Comparison of ENCODE assay signal across 8 cellular contexts in the genomic region with DNA sequence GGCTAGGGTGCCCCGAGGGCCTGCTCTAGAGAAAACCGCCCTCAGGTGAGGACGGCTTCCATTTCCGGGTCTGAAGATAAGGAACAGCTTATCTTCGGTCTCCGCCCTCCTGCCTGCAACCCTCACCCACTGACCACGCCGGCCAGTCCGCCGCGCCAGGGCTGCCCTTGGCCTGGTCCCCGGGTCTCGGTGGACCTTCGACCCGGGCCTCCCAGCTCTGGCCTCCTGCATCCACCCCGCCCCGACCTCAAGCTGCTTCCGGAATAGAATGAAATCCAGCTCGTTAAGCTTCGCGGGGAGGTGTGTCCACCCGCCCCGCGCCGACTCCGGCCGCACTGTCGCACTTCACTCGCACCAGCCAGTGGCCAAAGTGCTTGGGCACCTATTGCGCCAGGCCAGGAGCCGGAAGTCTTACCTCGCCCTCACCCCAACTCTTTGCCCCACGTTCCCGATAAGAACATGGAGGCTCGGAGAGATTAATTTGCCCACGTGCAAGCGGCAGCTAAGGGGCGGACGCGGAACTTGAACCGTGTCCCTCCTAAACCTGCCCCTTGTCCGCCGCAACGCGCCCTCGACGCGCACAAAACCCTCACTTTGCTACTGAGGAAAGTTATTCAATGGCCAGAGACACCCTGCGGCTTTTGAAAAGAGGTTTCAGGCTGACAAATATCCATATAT. TPM values are rescaled to one million over a fixed set of nuclear protein-coding genes. Genes with fewer than 3 reads are reported as not detected.
DNase-seq lines count a peak whose midpoint lies in the region; ATAC-seq and TF ChIP-seq lines count a peak whose summit lies in the region.

No MANE protein-coding gene starts in this region.

- H3K9me3 Mint-ChIP-seq in activated T-helper 17 cell treated with anti-CD3 and anti-CD28 coated beads, Interleukin-2, amount 50 U/mL, for 72 hours = no peaks in the 10 kb centered on the region

- H3K9me3 ChIP-seq in A673 (ENCODE audit: low read depth, low read length, poor library complexity, severe bottlenecking) = no peaks in the 10 kb centered on the region
- no peaks in the 10 kb centered on the region for H3K9me3 ChIP-seq in right atrium auricular region

- no peaks in the 10 kb centered on the region for H3K27me3 Mint-ChIP-seq in activated T-helper 17 cell treated with anti-CD3 and anti-CD28 coated beads, Interleukin-2, amount 50 U/mL, for 72 hours

- peaks cover 27% of the 10 kb centered on the region for H3K4me1 ChIP-seq in A673 (ENCODE audit: insufficient read depth, low read length, poor library complexity, severe bottlenecking)
- peaks cover 0 to 82% of the 10 kb centered on the region in 2 donors for H3K4me1 ChIP-seq in right atrium auricular region

- ATAC-seq in activated T-helper 17 cell treated with anti-CD3 and anti-CD28 coated beads, Interleukin-2, amount 50 U/mL, for 72 hours (replicated peaks) = peak; percentile 25
- ATAC-seq in HG02759 (IDR thresholded peaks at IDR 0.05; ENCODE audit: unreplicated experiment) = no peak

- H3K4me3 Mint-ChIP-seq in activated T-helper 17 cell treated with anti-CD3 and anti-CD28 coated beads, Interleukin-2, amount 50 U/mL, for 72 hours = peak overlapping the region; percentile 88

- H3K27me3 ChIP-seq in A673 (replicated peaks; ENCODE audit: insufficient read depth, low read depth, low read length, poor library complexity) = no peaks in the 10 kb centered on the region
- H3K27me3 ChIP-seq in HL-60 (ENCODE audit: insufficient read depth, poor library complexity, severe bottlenecking) = peaks cover 22% of the 10 kb centered on the region
- H3K27me3 ChIP-seq in right atrium auricular region = no peaks in the 10 kb centered on the region

- H3K4me1 Mint-ChIP-seq in activated T-helper 17 cell treated with anti-CD3 and anti-CD28 coated beads, Interleukin-2, amount 50 U/mL, for 72 hours = peaks cover 11% of the 10 kb centered on the region

- H3K27ac ChIP-seq in A673 (ENCODE audit: low read depth, low read length, poor library complexity, severe bottlenecking) (no peak overlapping the region), HL-60 (replicated peaks) (no peak overlapping the region), right atrium auricular region (peak overlapping the region; percentile 91 to 92)

- TF ChIP-seq CTCF in A673 (conservative IDR thresholded peaks at IDR 0.05; ENCODE audit: low read depth, low read length) = no peak
- TF ChIP-seq CTCF in HL-60 (IDR thresholded peaks at IDR 0.05; ENCODE audit: insufficient read depth, low read length) = no peak
- TF ChIP-seq CTCF in right atrium auricular region (IDR thresholded peaks at IDR 0.05) = no peak

- peak overlapping the region; percentile 81 for H3K27ac Mint-ChIP-seq in activated T-helper 17 cell treated with anti-CD3 and anti-CD28 coated beads, Interleukin-2, amount 50 U/mL, for 72 hours

- BruUV-seq in A673 (replicated peaks; lab: Mats Ljungman, UMichigan) = no TSS peak

- H3K36me3 Mint-ChIP-seq in activated T-helper 17 cell treated with anti-CD3 and anti-CD28 coated beads, Interleukin-2, amount 50 U/mL, for 72 hours (ENCODE audit: low read depth) = no peaks in the 10 kb centered on the region

- peak overlapping the region; percentile 70 for H3K4me3 ChIP-seq in A673 (ENCODE audit: low read depth, low read length, poor library complexity, severe bottlenecking)
- H3K4me3 ChIP-seq in HL-60 (replicated peaks; ENCODE audit: insufficient read depth, low read length) = peak overlapping the region; percentile 47
- H3K4me3 ChIP-seq in right atrium auricular region = peak overlapping the region; percentile 58 to 68
- peak overlapping the region; percentile 62 for H3K4me3 ChIP-seq in skeletal muscle cell (ENCODE audit: low read depth, low read length)

- intact Hi-C loops in A673 (cut with micrococcal nuclease; ENCODE audit: unreplicated experiment) = loop anchor here (5.0 kb wide), 1 partner anchor 462 kb away; no protein-coding TSS in a partner anchor

- no peak for DNase-seq in A673 (ENCODE audit: low spot score)
- DNase-seq in HL-60 (ENCODE audit: low read depth in 1 of 2, low spot score in 1 of 2) = peak in 1 of 2 experiments; percentile 21
- no peak for DNase-seq in right atrium auricular region (ENCODE audit: low spot score)
- no peak for DNase-seq in skeletal muscle cell (ENCODE audit: low read depth)
- no peak for DNase-seq in NCI-H446 treated with DMSO at 0.1 percent for 48 hours (lab: John Stamatoyannopoulos, UW)
- DNase-seq in NCI-H69 (lab: John Stamatoyannopoulos, UW) = no peak

- CTCF ChIA-PET in A673 (lab: Charles Lee) = interaction anchor here (2.4 kb wide), 1 partner anchor 97 kb away, joined by 12 read pairs; no protein-coding TSS in a partner anchor

- no peaks in the 10 kb centered on the region for H3K36me3 ChIP-seq in A673 (ENCODE audit: insufficient read depth, low read length, poor library complexity, severe bottlenecking)
- no peaks in the 10 kb centered on the region for H3K36me3 ChIP-seq in right atrium auricular region

- POLR2A ChIA-PET in A673 (lab: Charles Lee; ENCODE audit: low non-redundant PET) = interaction anchor here (0.6 kb wide), 1 partner anchor 273 kb away, joined by 4 read pairs; no protein-coding TSS in a partner anchor

RNA-seq across cellular contexts. Expression of gene MMP15, which starts 0.7 kb away (rescaled TPM):
- total RNA-seq in A673 (2021) = 4.5 and 7.0 TPM in 2 replicates
- total RNA-seq in activated T-helper 17 cell treated with anti-CD3 and anti-CD28 coated beads, Interleukin-2, amount 50 U/mL, for 72 hours = under 1 TPM; 0.19 to 0.29 TPM
- 10 to 100 TPM; 36.9 to 52.3 TPM for total RNA-seq in right atrium auricular region

RNA-seq across cellular contexts. Expression of gene USB1, which starts 23.6 kb away (rescaled TPM):
- total RNA-seq in A673 (2021) = 99.5 and 106 TPM in 2 replicates
- 10 to 100 TPM; 33.7 to 56.6 TPM for total RNA-seq in activated T-helper 17 cell treated with anti-CD3 and anti-CD28 coated beads, Interleukin-2, amount 50 U/mL, for 72 hours
- total RNA-seq in right atrium auricular region = 10 to 100 TPM; 32.2 to 43.2 TPM

RNA-seq across cellular contexts. Expression of gene ZNF319, which starts 24.3 kb away (rescaled TPM):
- total RNA-seq in A673 (2021) = 11.7 and 12.9 TPM in 2 replicates
- total RNA-seq in activated T-helper 17 cell treated with anti-CD3 and anti-CD28 coated beads, Interleukin-2, amount 50 U/mL, for 72 hours = 1 to 10 TPM; 3.9 to 5.5 TPM
- total RNA-seq in right atrium auricular region = 1 to 10 TPM; 5.1 to 6.6 TPM

RNA-seq across cellular contexts. Expression of gene CNGB1, which starts 53.9 kb away (rescaled TPM):
- not detected in 2 replicates for total RNA-seq in A673 (2021)
- total RNA-seq in activated T-helper 17 cell treated with anti-CD3 and anti-CD28 coated beads, Interleukin-2, amount 50 U/mL, for 72 hours = not detected
- not detected for total RNA-seq in right atrium auricular region

Comparison
In these comparisons a context has a peak if more than half of its experiments do, and no peak if none do; other contexts are left out.
1. H3K27ac ChIP-seq: peak in right atrium auricular region (2 of 2); none in A673 (single experiment) and HL-60 (single experiment).
2. Peak in every context shown above with its lines, with median percentiles within 50 percentile points of each other: H3K4me3 ChIP-seq.